Comparison of ENCODE assay signal across 2 cellular contexts in the genomic region with DNA sequence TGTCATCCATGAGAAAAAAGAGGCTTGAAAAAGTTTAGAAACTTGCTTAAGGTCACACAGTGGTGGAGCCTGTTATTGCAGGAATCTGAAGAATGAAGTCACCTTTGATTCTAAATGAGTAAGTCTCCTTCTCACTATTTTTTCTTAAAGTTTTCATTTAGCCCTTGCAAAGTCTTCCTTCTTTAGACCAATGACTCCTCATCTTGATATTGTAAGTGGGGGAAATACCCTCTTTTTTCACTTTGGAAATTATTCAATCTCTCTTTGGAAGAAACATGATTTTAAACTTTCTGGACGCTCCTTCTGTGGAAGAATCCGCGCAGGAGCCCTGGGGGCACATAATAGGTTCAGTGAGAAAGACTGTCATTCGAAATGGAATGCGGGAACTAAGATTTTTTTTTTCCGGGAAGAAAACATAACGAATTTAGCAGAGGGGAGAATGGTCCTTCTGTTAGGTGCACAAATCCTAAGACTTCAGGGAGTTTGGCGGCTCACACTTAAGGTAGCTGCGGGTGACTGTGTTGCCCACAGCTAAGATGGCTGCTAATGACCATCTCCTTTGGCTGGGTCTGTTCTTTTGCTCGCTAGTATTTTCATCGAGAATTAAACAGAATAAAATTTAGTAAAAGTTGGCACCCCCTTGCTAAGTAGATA.
TF ChIP-seq lines count a peak whose summit lies in the region.

No MANE protein-coding gene starts in this region.

TF ChIP-seq in HCT116, 20 proteins besides CTCF, POLR2A, EP300 and RAD21:
- TF ChIP-seq EZH2 (IDR thresholded peaks at IDR 0.05) = no peak
- TF ChIP-seq CEBPB (IDR thresholded peaks at IDR 0.05; ENCODE audit: low read depth) = no peak
- no peak for TF ChIP-seq EGR1 (IDR thresholded peaks at IDR 0.05; ENCODE audit: low read depth)
- TF ChIP-seq, protein P1, sequence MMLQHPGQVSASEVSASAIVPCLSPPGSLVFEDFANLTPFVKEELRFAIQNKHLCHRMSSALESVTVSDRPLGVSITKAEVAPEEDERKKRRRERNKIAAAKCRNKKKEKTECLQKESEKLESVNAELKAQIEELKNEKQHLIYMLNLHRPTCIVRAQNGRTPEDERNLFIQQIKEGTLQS (IDR thresholded peaks at IDR 0.05) = no peak
- TF ChIP-seq TCF7L2 (IDR thresholded peaks at IDR 0.05; ENCODE audit: borderline replicate concordance, extremely low read depth, insufficient read depth, insufficient read length) = no peak
- TF ChIP-seq CBX3 (IDR thresholded peaks at IDR 0.05; ENCODE audit: low read depth) = no peak
- no peak for TF ChIP-seq YY1 (IDR thresholded peaks at IDR 0.05; ENCODE audit: extremely low read depth, insufficient replicate concordance, low read depth, low read length)
- TF ChIP-seq, protein P2, sequence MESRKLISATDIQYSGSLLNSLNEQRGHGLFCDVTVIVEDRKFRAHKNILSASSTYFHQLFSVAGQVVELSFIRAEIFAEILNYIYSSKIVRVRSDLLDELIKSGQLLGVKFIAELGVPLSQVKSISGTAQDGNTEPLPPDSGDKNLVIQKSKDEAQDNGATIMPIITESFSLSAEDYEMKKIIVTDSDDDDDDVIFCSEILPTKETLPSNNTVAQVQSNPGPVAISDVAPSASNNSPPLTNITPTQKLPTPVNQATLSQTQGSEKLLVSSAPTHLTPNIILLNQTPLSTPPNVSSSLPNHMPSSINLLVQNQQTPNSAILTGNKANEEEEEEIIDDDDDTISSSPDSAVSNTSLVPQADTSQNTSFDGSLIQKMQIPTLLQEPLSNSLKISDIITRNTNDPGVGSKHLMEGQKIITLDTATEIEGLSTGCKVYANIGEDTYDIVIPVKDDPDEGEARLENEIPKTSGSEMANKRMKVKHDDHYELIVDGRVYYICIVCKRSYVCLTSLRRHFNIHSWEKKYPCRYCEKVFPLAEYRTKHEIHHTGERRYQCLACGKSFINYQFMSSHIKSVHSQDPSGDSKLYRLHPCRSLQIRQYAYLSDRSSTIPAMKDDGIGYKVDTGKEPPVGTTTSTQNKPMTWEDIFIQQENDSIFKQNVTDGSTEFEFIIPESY (IDR thresholded peaks at IDR 0.05; ENCODE audit: extremely low read depth, insufficient replicate concordance, low read length) = no peak
- no peak for TF ChIP-seq SRF (IDR thresholded peaks at IDR 0.05; ENCODE audit: low read depth)
- TF ChIP-seq, protein P3, sequence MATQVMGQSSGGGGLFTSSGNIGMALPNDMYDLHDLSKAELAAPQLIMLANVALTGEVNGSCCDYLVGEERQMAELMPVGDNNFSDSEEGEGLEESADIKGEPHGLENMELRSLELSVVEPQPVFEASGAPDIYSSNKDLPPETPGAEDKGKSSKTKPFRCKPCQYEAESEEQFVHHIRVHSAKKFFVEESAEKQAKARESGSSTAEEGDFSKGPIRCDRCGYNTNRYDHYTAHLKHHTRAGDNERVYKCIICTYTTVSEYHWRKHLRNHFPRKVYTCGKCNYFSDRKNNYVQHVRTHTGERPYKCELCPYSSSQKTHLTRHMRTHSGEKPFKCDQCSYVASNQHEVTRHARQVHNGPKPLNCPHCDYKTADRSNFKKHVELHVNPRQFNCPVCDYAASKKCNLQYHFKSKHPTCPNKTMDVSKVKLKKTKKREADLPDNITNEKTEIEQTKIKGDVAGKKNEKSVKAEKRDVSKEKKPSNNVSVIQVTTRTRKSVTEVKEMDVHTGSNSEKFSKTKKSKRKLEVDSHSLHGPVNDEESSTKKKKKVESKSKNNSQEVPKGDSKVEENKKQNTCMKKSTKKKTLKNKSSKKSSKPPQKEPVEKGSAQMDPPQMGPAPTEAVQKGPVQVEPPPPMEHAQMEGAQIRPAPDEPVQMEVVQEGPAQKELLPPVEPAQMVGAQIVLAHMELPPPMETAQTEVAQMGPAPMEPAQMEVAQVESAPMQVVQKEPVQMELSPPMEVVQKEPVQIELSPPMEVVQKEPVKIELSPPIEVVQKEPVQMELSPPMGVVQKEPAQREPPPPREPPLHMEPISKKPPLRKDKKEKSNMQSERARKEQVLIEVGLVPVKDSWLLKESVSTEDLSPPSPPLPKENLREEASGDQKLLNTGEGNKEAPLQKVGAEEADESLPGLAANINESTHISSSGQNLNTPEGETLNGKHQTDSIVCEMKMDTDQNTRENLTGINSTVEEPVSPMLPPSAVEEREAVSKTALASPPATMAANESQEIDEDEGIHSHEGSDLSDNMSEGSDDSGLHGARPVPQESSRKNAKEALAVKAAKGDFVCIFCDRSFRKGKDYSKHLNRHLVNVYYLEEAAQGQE (IDR thresholded peaks at IDR 0.05; ENCODE audit: low read depth) = no peak
- no peak for TF ChIP-seq JUND (IDR thresholded peaks at IDR 0.05)
- TF ChIP-seq FOSL1 (IDR thresholded peaks at IDR 0.05; ENCODE audit: low read depth) = no peak; the same call in 1 of the 2 replicates
- no peak for TF ChIP-seq ZFX (IDR thresholded peaks at IDR 0.05)
- TF ChIP-seq EZH2phosphoT487 (IDR thresholded peaks at IDR 0.05; ENCODE audit: borderline replicate concordance) = no peak

TF ChIP-seq in endothelial cell of umbilical vein, 7 proteins besides CTCF, POLR2A, EP300 and RAD21:
- TF ChIP-seq POLR2AphosphoS5 (IDR thresholded peaks at IDR 0.05; ENCODE audit: insufficient read depth, low read depth, low read length) (no peak), JUN (IDR thresholded peaks at IDR 0.05; ENCODE audit: borderline replicate concordance, insufficient read depth, insufficient read length, low read depth) (no peak), EZH2 (IDR thresholded peaks at IDR 0.05; ENCODE audit: borderline replicate concordance, low read depth, low read length, severe bottlenecking) (no peak), GATA2 (IDR thresholded peaks at IDR 0.05; ENCODE audit: insufficient read depth, insufficient read length, low read depth, low read length) (no peak), MYC (IDR thresholded peaks at IDR 0.05; ENCODE audit: low read depth, low read length) (no peak)
- TF ChIP-seq, protein P4, sequence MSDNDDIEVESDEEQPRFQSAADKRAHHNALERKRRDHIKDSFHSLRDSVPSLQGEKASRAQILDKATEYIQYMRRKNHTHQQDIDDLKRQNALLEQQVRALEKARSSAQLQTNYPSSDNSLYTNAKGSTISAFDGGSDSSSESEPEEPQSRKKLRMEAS (IDR thresholded peaks at IDR 0.05; ENCODE audit: insufficient read depth, insufficient read length) = no peak
